ENCODE assay signal across 1 cellular context in genomic region chr5:172777381-172778222, GRCh38.
TF ChIP-seq lines count a peak whose summit lies in the region.

No MANE protein-coding gene starts in this region.

TF ChIP-seq in SK-N-SH, 30 proteins besides CTCF, POLR2A, EP300 and RAD21 (continued from another document):
- peak; percentile 29; the same call in 1 of the 2 replicates for TF ChIP-seq MAX (IDR thresholded peaks at IDR 0.05; ENCODE audit: low read depth)
